ENCODE assay signal across 1 cellular context in the genomic region with DNA sequence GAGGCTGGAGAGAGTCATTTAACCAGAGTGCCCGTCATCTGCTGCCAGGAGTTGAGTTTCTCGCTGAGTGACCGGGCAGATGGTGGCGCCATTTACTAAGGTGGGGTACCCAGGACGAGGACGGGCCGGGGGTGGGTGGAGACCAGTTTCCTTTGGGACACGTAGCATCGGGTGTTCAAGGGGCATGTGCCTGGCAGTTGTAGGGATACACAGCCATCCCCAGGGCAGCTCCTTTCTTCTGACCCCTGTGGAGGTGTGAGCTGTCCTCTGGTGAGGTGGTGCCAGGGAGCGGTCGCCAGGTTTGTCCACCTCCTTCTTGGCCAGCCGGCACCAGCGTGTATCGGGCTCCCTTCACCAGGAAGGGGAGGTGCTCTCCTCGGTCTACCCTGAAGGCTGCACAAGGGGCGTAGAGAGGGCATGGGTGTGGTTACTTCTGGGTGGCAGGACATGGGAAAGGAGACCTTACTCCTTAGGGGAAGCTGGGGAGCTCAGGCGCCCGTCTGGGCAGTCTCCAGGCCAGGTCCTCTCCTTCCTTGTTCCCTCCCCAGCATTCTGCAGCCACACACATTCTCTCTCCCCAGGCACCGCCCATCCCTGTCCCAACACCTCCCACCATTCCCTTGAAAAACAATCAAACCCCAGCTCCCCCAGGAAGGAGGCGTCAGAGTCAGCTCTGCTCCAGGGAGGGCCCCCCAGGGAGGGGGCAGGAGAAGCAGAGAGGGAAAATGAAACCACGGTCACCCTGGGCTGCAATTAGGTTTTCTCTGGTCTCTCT.
TF ChIP-seq lines count a peak whose summit lies in the region.

No MANE protein-coding gene starts in this region.

TF ChIP-seq in K562, 482 proteins besides CTCF, POLR2A, EP300 and RAD21:
- no peak for TF ChIP-seq NR2C2 (CRISPR knock-in tag; IDR thresholded peaks at IDR 0.05)
- no peak for TF ChIP-seq NR2C2 (tag; IDR thresholded peaks at IDR 0.05)
- no peak for TF ChIP-seq TOE1 (IDR thresholded peaks at IDR 0.05; ENCODE audit: borderline replicate concordance)
- TF ChIP-seq TOE1 (CRISPR knock-in tag; IDR thresholded peaks at IDR 0.05; ENCODE audit: borderline replicate concordance, low read depth): no peak
- TF ChIP-seq PHF8 (IDR thresholded peaks at IDR 0.05; ENCODE audit: borderline replicate concordance, low read length): peak; percentile 13; the same call in 1 of the 2 replicates
- no peak for TF ChIP-seq HDAC2 (IDR thresholded peaks at IDR 0.05)
- TF ChIP-seq SMC3 (conservative IDR thresholded peaks at IDR 0.05; ENCODE audit: insufficient read depth, low read depth, low read length): 0 out of 2 replicates have a peak, but pooled peaks have one; percentile 9
- 0 out of 2 replicates have a peak, but pooled peaks have one; percentile 28 for TF ChIP-seq STAG1 (CRISPR knock-in tag; IDR thresholded peaks at IDR 0.05; ENCODE audit: borderline replicate concordance)
- no peak for TF ChIP-seq ATF1 (CRISPR knock-in tag; IDR thresholded peaks at IDR 0.05)
- TF ChIP-seq ATF1 (tag; IDR thresholded peaks at IDR 0.05): peak; percentile 23; the same call in 1 of the 2 replicates
- no peak for TF ChIP-seq ELF2 (CRISPR knock-in tag; IDR thresholded peaks at IDR 0.05)
- peak; percentile 46 for TF ChIP-seq PRDM10 (IDR thresholded peaks at IDR 0.05; ENCODE audit: partially characterized antibody)
- TF ChIP-seq MTA3 (IDR thresholded peaks at IDR 0.05; ENCODE audit: borderline replicate concordance): no peak
- peak; percentile 59 for TF ChIP-seq VEZF1 (CRISPR knock-in tag; IDR thresholded peaks at IDR 0.05)
- TF ChIP-seq MAZ (CRISPR knock-in tag; conservative IDR thresholded peaks at IDR 0.05 in 1 of 2, IDR thresholded peaks at IDR 0.05 in 1 of 2): 0 out of 4 replicates have a peak, but pooled peaks of 1 of the 2 experiments have one; percentile 15
